ENCODE assay signal across 21 cellular contexts in the genomic region with DNA sequence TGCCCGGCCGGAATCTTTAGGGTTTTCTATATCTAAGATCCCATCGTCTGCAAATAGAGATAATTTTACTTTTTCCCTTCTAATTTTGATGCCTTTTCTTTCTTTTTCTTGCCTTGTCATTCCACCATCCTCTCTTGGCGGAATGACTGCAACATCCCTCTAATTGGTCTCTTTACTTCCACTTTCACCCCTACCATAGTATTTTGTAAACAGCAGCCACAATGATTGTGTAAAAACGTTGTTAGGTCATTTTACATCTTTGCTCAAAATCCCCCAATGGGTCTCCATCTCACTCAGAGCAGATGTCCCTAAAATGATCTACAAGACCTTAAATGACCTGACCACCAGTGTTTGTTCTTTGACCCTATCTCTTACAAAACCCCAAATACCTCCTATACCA.
DNase-seq lines count a peak whose midpoint lies in the region; ATAC-seq and TF ChIP-seq lines count a peak whose summit lies in the region.
"Had no signal": no experiment of that assay in that cellular context is flagged by ENCODE, and none has a peak within 500 bp of the region (broad histone marks: within the 10 kb centered on the region; RNA-seq: fewer than 3 reads in every experiment).

No MANE protein-coding gene starts in this region.

- no peak overlapping the region for H3K4me3 Mint-ChIP-seq in central memory CD8-positive, alpha-beta T cell
- no peak overlapping the region for H3K4me3 Mint-ChIP-seq in immature natural killer cell
- H3K4me3 Mint-ChIP-seq: CD4-positive, CD25-positive, alpha-beta regulatory T cell had no signal

- H3K9me3 ChIP-seq in upper lobe of right lung: no peaks in the 10 kb centered on the region
- H3K9me3 ChIP-seq: HAP-1, SK-N-SH had no signal

- H3K27ac Mint-ChIP-seq in central memory CD8-positive, alpha-beta T cell (ENCODE audit: low read depth): peak overlapping the region; percentile 17
- H3K27ac Mint-ChIP-seq in immature natural killer cell: no peak overlapping the region
- H3K27ac Mint-ChIP-seq: CD4-positive, CD25-positive, alpha-beta regulatory T cell had no signal

- no peaks in the 10 kb centered on the region for H3K4me1 ChIP-seq in upper lobe of right lung
- H3K4me1 ChIP-seq: HAP-1 had no signal

- peaks cover 6% of the 10 kb centered on the region for H3K4me1 Mint-ChIP-seq in central memory CD8-positive, alpha-beta T cell
- H3K4me1 Mint-ChIP-seq in immature natural killer cell: peaks cover 1 to 3% of the 10 kb centered on the region in 2 donors

- H3K27me3 Mint-ChIP-seq in central memory CD8-positive, alpha-beta T cell: no peaks in the 10 kb centered on the region
- H3K27me3 Mint-ChIP-seq in immature natural killer cell (ENCODE audit: low read depth in 3 of 3): no peaks in the 10 kb centered on the region
- H3K27me3 Mint-ChIP-seq: CD4-positive, CD25-positive, alpha-beta regulatory T cell had no signal

- peaks cover 5% of the 10 kb centered on the region for H3K36me3 ChIP-seq in upper lobe of right lung

- intact Hi-C loops in upper lobe of right lung (cut with DNase I): no loop called here

- no peak for ATAC-seq in central memory CD8-positive, alpha-beta T cell (replicated peaks; ENCODE audit: extremely low read depth, poor library complexity, severe bottlenecking)
- peak; percentile 51 for ATAC-seq in upper lobe of right lung
- ATAC-seq: Right ventricle myocardium inferior had no signal

- no peak overlapping the region for H3K4me3 ChIP-seq in upper lobe of right lung
- H3K4me3 ChIP-seq: HAP-1 had no signal

- TF ChIP-seq CTCF in upper lobe of right lung (IDR thresholded peaks at IDR 0.05): no peak

- H3K27ac ChIP-seq in upper lobe of right lung: no peak overlapping the region

- DNase-seq in SKM-1 treated with dmso at 0.1 percent for 144 hours (lab: John Stamatoyannopoulos, UW; ENCODE audit: unreplicated experiment) (peak; percentile 2), SKM-1 (lab: John Stamatoyannopoulos, UW; ENCODE audit: unreplicated experiment) (no peak), NOMO-1 (lab: John Stamatoyannopoulos, UW; ENCODE audit: unreplicated experiment in 2 of 2) (peak; percentile 76 to 88), upper lobe of right lung (no peak), immature natural killer cell (no peak), HUDEP-2 (lab: John Stamatoyannopoulos, UW; ENCODE audit: unreplicated experiment in 76 of 76) (no peak)
- DNase-seq in central memory CD8-positive, alpha-beta T cell (ENCODE audit: low spot score in 2 of 2): no peak
- DNase-seq in stimulated activated CD4-positive, alpha-beta T cell treated with anti-CD3 and anti-CD28 coated beads, Interleukin-4, amount 100 ng/mL, for 1 hour: no peak
- DNase-seq: 8988T; CD4-positive, CD25-positive, alpha-beta regulatory T cell; COR-L47; DMS 273 treated with DMSO at 0.1 percent for 48 hours; DND-41; MM.1S; NCI-H1417 treated with DMSO at 0.1 percent for 48 hours; NCI-H1930; NCI-H226; NCI-H524; SK-N-SH had no signal

- no peaks in the 10 kb centered on the region for H3K27me3 ChIP-seq in upper lobe of right lung

- H3K9me3 Mint-ChIP-seq in central memory CD8-positive, alpha-beta T cell: no peaks in the 10 kb centered on the region
- H3K9me3 Mint-ChIP-seq in immature natural killer cell: no peaks in the 10 kb centered on the region
- H3K9me3 Mint-ChIP-seq: CD4-positive, CD25-positive, alpha-beta regulatory T cell had no signal

- peaks cover 17% of the 10 kb centered on the region for H3K36me3 Mint-ChIP-seq in central memory CD8-positive, alpha-beta T cell (ENCODE audit: insufficient read depth)
- peaks cover 10 to 13% (median 11%) of the 10 kb centered on the region in 3 donors for H3K36me3 Mint-ChIP-seq in immature natural killer cell

Comparison
In these comparisons a context has a peak if more than half of its experiments do, and no peak if none do; other contexts are left out.
1. DNase-seq: peak in SKM-1 treated with dmso at 0.1 percent for 144 hours (single experiment) and NOMO-1 (2 of 2); none in SKM-1 (single experiment), central memory CD8-positive, alpha-beta T cell (0 of 2), upper lobe of right lung (single experiment), immature natural killer cell (0 of 3), HUDEP-2 (0 of 76) and stimulated activated CD4-positive, alpha-beta T cell treated with anti-CD3 and anti-CD28 coated beads, Interleukin-4, amount 100 ng/mL, for 1 hour (single experiment).